ENCODE assay signal across 8 cellular contexts in the genomic region with DNA sequence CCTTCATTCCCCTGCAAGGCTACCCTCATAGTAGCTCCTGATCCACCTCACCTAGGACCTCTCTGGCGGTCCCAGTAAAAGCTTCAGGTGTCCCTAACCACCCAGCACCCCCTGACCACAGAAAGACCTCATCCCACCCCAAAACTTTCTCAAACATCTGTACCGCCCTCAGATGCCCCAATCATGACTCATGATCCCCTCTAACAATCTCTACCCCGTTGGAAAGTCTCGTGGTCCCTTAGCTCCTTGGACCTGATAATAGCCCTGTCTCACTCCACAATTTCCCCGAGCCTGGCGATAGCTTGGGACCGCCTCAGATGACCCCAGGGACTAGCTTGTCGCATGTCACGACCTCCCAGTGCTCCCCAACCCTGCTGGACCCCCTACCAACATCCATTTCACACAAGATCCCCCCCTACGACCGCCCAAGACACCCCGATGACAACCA. TPM values are rescaled to one million over a fixed set of nuclear protein-coding genes. Genes with fewer than 3 reads are reported as not detected.
DNase-seq lines count a peak whose midpoint lies in the region; ATAC-seq, FAIRE-seq and TF ChIP-seq lines count a peak whose summit lies in the region.

No MANE protein-coding gene starts in this region.

- no peak for TF ChIP-seq CTCF in pancreas (IDR thresholded peaks at IDR 0.05)

- no peaks in the 10 kb centered on the region for H3K27me3 ChIP-seq in SJSA1 (replicated peaks)
- no peaks in the 10 kb centered on the region for H3K27me3 ChIP-seq in pancreas

- intact Hi-C loops in pancreas (cut with DNase I) = no loop called here

- H3K4me1 ChIP-seq in SJSA1 (replicated peaks) (peaks cover 12% of the 10 kb centered on the region), pancreas (peaks cover 4 to 13% (median 6%) of the 10 kb centered on the region in 3 donors)

- H3K4me3 ChIP-seq in SJSA1 = peak overlapping the region; percentile 83
- peak overlapping the region; percentile 65 to 92 (median 85) for H3K4me3 ChIP-seq in pancreas

- TF ChIP-seq POLR2A in erythroblast (IDR thresholded peaks at IDR 0.05; ENCODE audit: low read length) = no peak

- no peak for FAIRE-seq in pancreas (lab: Jason Lieb, UNC)

- no peak for ATAC-seq in pancreas

- peak overlapping the region; percentile 85 for H3K27ac ChIP-seq in SJSA1
- peak overlapping the region; percentile 44 to 84 (median 72) for H3K27ac ChIP-seq in pancreas

- WGBS in pancreas, 2 donors = 2 to 5% methylated on average over 12 of the region's 12 CpGs

- 0 out of 2 replicates have a peak, but pooled peaks cover 2% of the 10 kb centered on the region for H3K9me3 ChIP-seq in SJSA1 (replicated peaks)
- no peaks in the 10 kb centered on the region for H3K9me3 ChIP-seq in pancreas

- H3K36me3 ChIP-seq in SJSA1 (peaks cover 27% of the 10 kb centered on the region), pancreas (no peaks in the 10 kb centered on the region)

- DNase-seq in DMS53 (lab: John Stamatoyannopoulos, UW) (peak; percentile 40), DMS53 treated with DMSO at 0.1 percent for 48 hours (lab: John Stamatoyannopoulos, UW; ENCODE audit: unreplicated experiment) (no peak), SJSA1 (ENCODE audit: low read depth in 1 of 2, low spot score in 2 of 2) (peak in 1 of 2 experiments; percentile 36), erythroblast (lab: John Stamatoyannopoulos, UW) (peak; percentile 73 to 79), pancreas (peak in 1 of 6 donors; percentile 44), COR-L47 (lab: John Stamatoyannopoulos, UW) (no peak), kidney glomerular epithelial cell (lab: John Stamatoyannopoulos, UW) (no peak)
- DNase-seq in activated effector memory CD4-positive, alpha-beta T cell treated with anti-CD3 and anti-CD28 coated beads, Interleukin-2, amount 50 U/mL, for 16 hours = no peak

RNA-seq across cellular contexts. Expression of a gene that starts 0.5 kb away (rescaled TPM):
- 385 and 703 TPM in 2 replicates for total RNA-seq in SJSA1 (2014; rRNA removed; shearing (Covaris generic))
- total RNA-seq in pancreas = 100 to 1,000 TPM in 1 of 6 donors, 10 to 100 TPM in 5; 58.0 to 104 (median 82.0) TPM
- 100 to 1,000 TPM; 161 to 209 TPM for polyA plus RNA-seq in pancreas

RNA-seq across cellular contexts. Expression of a gene that starts 1.6 kb away (rescaled TPM):
- total RNA-seq in SJSA1 (2014; rRNA removed; shearing (Covaris generic)) = 1.9 and 3.2 TPM in 2 replicates
- 1 to 10 TPM; 2.9 to 5.6 (median 4.6) TPM for total RNA-seq in pancreas
- 10 to 100 TPM in 1 of 2 donors, 1 to 10 TPM in 1; 4.0 to 10.1 TPM for polyA plus RNA-seq in pancreas

RNA-seq across cellular contexts. Expression of a gene that starts 11.0 kb away (rescaled TPM):
- 0.78 and 1.4 TPM in 2 replicates for total RNA-seq in SJSA1 (2014; rRNA removed; shearing (Covaris generic))
- 10 to 100 TPM; 10.5 to 23.2 (median 14.0) TPM for total RNA-seq in pancreas
- polyA plus RNA-seq in pancreas = 10 to 100 TPM; 62.9 to 77.2 TPM

RNA-seq across cellular contexts. Expression of a gene that starts 32.7 kb away (rescaled TPM):
- not detected in 2 replicates for total RNA-seq in SJSA1 (2014; rRNA removed; shearing (Covaris generic))
- total RNA-seq in pancreas = not detected
- polyA plus RNA-seq in pancreas = not detected

RNA-seq across cellular contexts. Expression of a gene that starts 51.8 kb away (rescaled TPM):
- total RNA-seq in SJSA1 (2014; rRNA removed; shearing (Covaris generic)) = not detected in 2 replicates
- 10 to 100 TPM in 2 of 6 donors, 1 to 10 TPM in 4; 3.3 to 13.9 (median 5.7) TPM for total RNA-seq in pancreas
- polyA plus RNA-seq in pancreas = 10 to 100 TPM in 1 of 2 donors, 1 to 10 TPM in 1; 9.7 to 12.0 TPM

Comparison
In these comparisons a context has a peak if more than half of its experiments do, and no peak if none do; other contexts are left out.
1. DNase-seq: peak in DMS53 (single experiment) and erythroblast (2 of 2); none in DMS53 treated with DMSO at 0.1 percent for 48 hours (single experiment), COR-L47 (single experiment), activated effector memory CD4-positive, alpha-beta T cell treated with anti-CD3 and anti-CD28 coated beads, Interleukin-2, amount 50 U/mL, for 16 hours (single experiment) and kidney glomerular epithelial cell (single experiment).